ENCODE assay signal across 23 cellular contexts in the genomic region with DNA sequence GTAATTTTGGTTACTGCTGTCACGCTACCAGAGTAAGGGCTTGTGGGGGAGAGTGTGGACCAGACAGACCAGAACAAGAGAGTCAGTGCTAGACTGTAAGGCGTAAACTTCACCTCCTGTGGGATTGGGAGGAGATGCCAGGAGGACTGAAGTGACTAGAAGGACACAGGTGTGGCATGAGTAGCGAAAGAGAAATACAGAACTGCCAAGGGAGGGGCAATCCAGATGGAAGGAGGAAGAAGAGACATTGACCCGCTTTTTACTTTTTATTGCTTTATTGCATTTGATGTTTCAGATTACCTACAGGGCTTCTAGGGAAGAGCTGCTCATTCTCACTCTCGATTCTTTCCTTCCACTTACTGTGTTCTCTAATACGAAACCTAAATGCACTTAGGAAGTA. TPM values are rescaled to one million over a fixed set of nuclear protein-coding genes. Genes with fewer than 3 reads are reported as not detected.
DNase-seq lines count a peak whose midpoint lies in the region; ATAC-seq and TF ChIP-seq lines count a peak whose summit lies in the region.
"Had no signal": no experiment of that assay in that cellular context is flagged by ENCODE, and none has a peak within 500 bp of the region (broad histone marks: within the 10 kb centered on the region; RNA-seq: fewer than 3 reads in every experiment).

No MANE protein-coding gene starts in this region.

- no peak for TF ChIP-seq POLR2A in breast epithelium (IDR thresholded peaks at IDR 0.05)

- no peak overlapping the region for H2BK120ac ChIP-seq in mesendoderm (ENCODE audit: low read depth, low read length)

- POLR2A ChIA-PET in MCF 10A (lab: Yijun Ruan, JAX): interaction anchor here (3.7 kb wide), 1 partner anchor 11 kb away, joined by 19 read pairs; no protein-coding TSS in a partner anchor

- TF ChIP-seq CTCF in MCF 10A (IDR thresholded peaks at IDR 0.05; ENCODE audit: unreplicated experiment) (no peak), breast epithelium (IDR thresholded peaks at IDR 0.05) (no peak), type B pancreatic cell (conservative IDR thresholded peaks at IDR 0.05) (no peak)

- H3K4me1 ChIP-seq in breast epithelium: no peaks in the 10 kb centered on the region
- H3K4me1 ChIP-seq in mesendoderm (ENCODE audit: control insufficient read depth, low read depth, low read length): peaks cover 4% of the 10 kb centered on the region

- no peak overlapping the region for H3K4me3 ChIP-seq in breast epithelium
- H3K4me3 ChIP-seq in mesendoderm (ENCODE audit: low read length): no peak overlapping the region
- H3K4me3 ChIP-seq: cardiac muscle cell, heart left ventricle, vagina had no signal

- H3K27ac Mint-ChIP-seq in MCF 10A (ENCODE audit: low read depth, unreplicated experiment) (peak overlapping the region; percentile 28), T-helper 17 cell (no peak overlapping the region), type B pancreatic cell (no peak overlapping the region)

- H3K27me3 ChIP-seq in breast epithelium (no peaks in the 10 kb centered on the region), mesendoderm (ENCODE audit: insufficient read depth, low read length, poor library complexity) (no peaks in the 10 kb centered on the region)
- H3K27me3 ChIP-seq: cardiac muscle cell, heart left ventricle, stomach, vagina had no signal

- peak overlapping the region; percentile 35 for H3K23ac ChIP-seq in mesendoderm (ENCODE audit: low read length)

- H3K9me3 Mint-ChIP-seq in MCF 10A (ENCODE audit: unreplicated experiment) (no peaks in the 10 kb centered on the region), type B pancreatic cell (no peaks in the 10 kb centered on the region)
- H3K9me3 Mint-ChIP-seq: T-helper 1 cell treated with Interleukin-12 subunit alpha and Interleukin-12 subunit beta and Interleukin-4 antibody, amounts not matched to agents 30 μg/mL and 1 μg/mL, for 36 hours had no signal

- H3K4ac ChIP-seq in mesendoderm (ENCODE audit: low read depth, low read length): no peak overlapping the region

- H3K27me3 Mint-ChIP-seq in MCF 10A (ENCODE audit: insufficient read depth, unreplicated experiment) (no peaks in the 10 kb centered on the region), T-helper 17 cell (no peaks in the 10 kb centered on the region), type B pancreatic cell (no peaks in the 10 kb centered on the region)

- no peak overlapping the region for H2BK15ac ChIP-seq in mesendoderm (replicated peaks; ENCODE audit: low read depth)

- no peak overlapping the region for H2AK5ac ChIP-seq in mesendoderm (ENCODE audit: low read length)

- no peak overlapping the region for H3K4me2 ChIP-seq in mesendoderm (ENCODE audit: low read length)

- no TSS peak for BruUV-seq in MCF 10A (replicated peaks; lab: Mats Ljungman, UMichigan)

- H3K4me3 Mint-ChIP-seq in MCF 10A (ENCODE audit: unreplicated experiment): no peak overlapping the region
- peak overlapping the region; percentile 70 for H3K4me3 Mint-ChIP-seq in T-helper 17 cell
- peak overlapping the region; percentile 49 for H3K4me3 Mint-ChIP-seq in type B pancreatic cell

- no peak for ATAC-seq in T-helper 17 cell
- no peak for ATAC-seq in GM19035 (IDR thresholded peaks at IDR 0.05; ENCODE audit: unreplicated experiment)
- ATAC-seq: activated CD4-positive, CD25-positive, alpha-beta regulatory T cell treated with anti-CD3 and anti-CD28 coated beads, Interleukin-2, amount 50 U/mL, for 24 hours; heart left ventricle had no signal

- H3K9ac ChIP-seq in mesendoderm (ENCODE audit: low read length): no peak overlapping the region

- no peak overlapping the region for H4K5ac ChIP-seq in mesendoderm (ENCODE audit: low read length)

- peaks cover 34% of the 10 kb centered on the region for H3K36me3 Mint-ChIP-seq in MCF 10A (ENCODE audit: insufficient read depth, unreplicated experiment)
- peaks cover 4% of the 10 kb centered on the region for H3K36me3 Mint-ChIP-seq in T-helper 17 cell (ENCODE audit: low read depth)
- peaks cover 14% of the 10 kb centered on the region for H3K36me3 Mint-ChIP-seq in type B pancreatic cell

- peaks cover 2% of the 10 kb centered on the region for H3K79me1 ChIP-seq in mesendoderm (ENCODE audit: low read length)

- no peak overlapping the region for H3K27ac ChIP-seq in breast epithelium
- H3K27ac ChIP-seq in mesendoderm (ENCODE audit: low read depth, low read length): no peak overlapping the region
- H3K27ac ChIP-seq in substantia nigra (ENCODE audit: low read depth, low read length, poor library complexity, severe bottlenecking): no peak overlapping the region
- H3K27ac ChIP-seq: cardiac muscle cell, heart left ventricle, stomach, vagina had no signal

- H2BK5ac ChIP-seq in mesendoderm (ENCODE audit: low read length): no peak overlapping the region

- no peak for DNase-seq in MCF 10A (ENCODE audit: unreplicated experiment)
- no peak for DNase-seq in breast epithelium (ENCODE audit: low spot score in 2 of 2)
- no peak for DNase-seq in T-helper 17 cell
- DNase-seq in mesendoderm: no peak
- DNase-seq in type B pancreatic cell (ENCODE audit: extremely low spot score, unreplicated experiment): no peak
- DNase-seq in cerebellar cortex (ENCODE audit: low spot score): no peak
- DNase-seq in substantia nigra (lab: John Stamatoyannopoulos, UW): no peak
- DNase-seq: effector memory CD4-positive, alpha-beta T cell; heart left ventricle; islet precursor cell; KBM-7; mammary epithelial cell; NCI-H1092 treated with DMSO at 0.1 percent for 48 hours; NCI-H2081 treated with DMSO at 0.1 percent for 48 hours; NCI-H524; SHP77; stimulated activated CD4-positive, alpha-beta T cell treated with anti-CD3 and anti-CD28 coated beads, Interleukin-15, amount 100 ng/mL, for 24 hours; stomach had no signal

- no peaks in the 10 kb centered on the region for H3K36me3 ChIP-seq in breast epithelium
- H3K36me3 ChIP-seq in mesendoderm (ENCODE audit: control insufficient read depth, insufficient read depth, low read length): no peaks in the 10 kb centered on the region

- H3K56ac ChIP-seq in mesendoderm (ENCODE audit: low read length): no peak overlapping the region

- CTCF ChIA-PET in MCF 10A (lab: Yijun Ruan, JAX): interaction anchor here (0.9 to 1.6 kb wide), 3 partner anchors 17 to 212 kb away, joined by 3 to 5 read pairs (median 4); no protein-coding TSS in a partner anchor

- H3K4me1 Mint-ChIP-seq in MCF 10A (ENCODE audit: insufficient read depth, unreplicated experiment): peaks cover 25% of the 10 kb centered on the region
- peaks cover 20% of the 10 kb centered on the region for H3K4me1 Mint-ChIP-seq in T-helper 17 cell
- H3K4me1 Mint-ChIP-seq in type B pancreatic cell (ENCODE audit: unreplicated experiment): peaks cover 26% of the 10 kb centered on the region

- intact Hi-C loops in MCF 10A (cut with micrococcal nuclease): no loop called here
- intact Hi-C loops in breast epithelium (cut with DNase I; ENCODE audit: low total_unique reads): no loop called here

- peaks cover 3% of the 10 kb centered on the region for H3K79me2 ChIP-seq in mesendoderm (ENCODE audit: control insufficient read depth, insufficient read depth, low read length)

- no peaks in the 10 kb centered on the region for H3K9me3 ChIP-seq in breast epithelium
- no peaks in the 10 kb centered on the region for H3K9me3 ChIP-seq in T-helper 17 cell (ENCODE audit: control insufficient read depth, low read length, poor library complexity, severe bottlenecking)
- H3K9me3 ChIP-seq: heart left ventricle, stomach, vagina had no signal

- no peak overlapping the region for H3K18ac ChIP-seq in mesendoderm (ENCODE audit: low read length)

- no CpG with 5 or more reads among the region's 6 CpGs for WGBS in mesendoderm (ENCODE audit: extremely low coverage, insufficient coverage, low lambda C conversion rate)

- H4K8ac ChIP-seq in mesendoderm (ENCODE audit: low read depth, low read length): no peak overlapping the region

RNA-seq across cellular contexts. Expression of gene POGLUT1, which starts 2.1 kb away (rescaled TPM):
- total RNA-seq in MCF 10A (2022) (22.5 and 25.2 TPM in 2 replicates), breast epithelium (10 to 100 TPM; 13.0 to 28.8 (median 16.4) TPM), T-helper 17 cell (10 to 100 TPM; 26.3 to 27.3 TPM), type B pancreatic cell (ENCODE audit: low replicate concordance) (11.4 and 24.1 TPM in 2 replicates)
- polyA plus RNA-seq in mesendoderm (2013, experiment 1 of 2): 9.5 TPM
- 10.0 TPM for polyA plus RNA-seq in mesendoderm (2013, experiment 2 of 2)

RNA-seq across cellular contexts. Expression of gene TMEM39A, which starts 7.4 kb away (rescaled TPM):
- total RNA-seq in MCF 10A (2022) (87.1 and 105 TPM in 2 replicates), breast epithelium (10 to 100 TPM; 30.2 to 53.7 (median 36.4) TPM), T-helper 17 cell (10 to 100 TPM; 65.8 to 70.6 TPM), type B pancreatic cell (ENCODE audit: low replicate concordance) (65.9 and 66.0 TPM in 2 replicates)
- 16.6 TPM for polyA plus RNA-seq in mesendoderm (2013, experiment 1 of 2)
- polyA plus RNA-seq in mesendoderm (2013, experiment 2 of 2): 15.9 TPM

RNA-seq across cellular contexts. Expression of gene TIMMDC1, which starts 27.5 kb away (rescaled TPM):
- total RNA-seq in MCF 10A (2022) (108 and 113 TPM in 2 replicates), breast epithelium (10 to 100 TPM; 40.8 to 54.1 (median 47.1) TPM), T-helper 17 cell (10 to 100 TPM; 26.9 to 29.5 TPM), type B pancreatic cell (ENCODE audit: low replicate concordance) (114 and 139 TPM in 2 replicates)
- 66.7 TPM for polyA plus RNA-seq in mesendoderm (2013, experiment 1 of 2)
- 65.6 TPM for polyA plus RNA-seq in mesendoderm (2013, experiment 2 of 2)
